ENCODE assay signal across 35 cellular contexts in genomic region chr15:90967206-90967605, GRCh38.
"Had no signal": no experiment of that assay in that cellular context is flagged by ENCODE, and none has a peak within 500 bp of the region (broad histone marks: within the 10 kb centered on the region; RNA-seq: fewer than 3 reads in every experiment).

No MANE protein-coding gene starts in this region.

- H3K4me3 ChIP-seq: adrenal gland, cardiac muscle cell, MG63, Peyer's patch had no signal

- H3K4me1 Mint-ChIP-seq: activated CD4-positive, alpha-beta memory T cell treated with anti-CD3 and anti-CD28 coated beads, Interleukin-2, amount 10 ng/mL, durations not matched to agents 7 days and 5 days; central memory CD8-positive, alpha-beta T cell had no signal

- ATAC-seq: activated T-cell treated with anti-CD3 and anti-CD28 coated beads, Interleukin-2, amount 50 U/mL, for 4 hours; PC-3; Right ventricle myocardium inferior had no signal

- DNase-seq: activated CD4-positive, alpha-beta memory T cell treated with anti-CD3 and anti-CD28 coated beads, Interleukin-2, amount 10 ng/mL, durations not matched to agents 7 days and 5 days; activated CD4-positive, alpha-beta T cell treated with anti-CD3 and anti-CD28 coated beads for 1 hour; activated CD4-positive, alpha-beta T cell treated with anti-CD3 and anti-CD28 coated beads for 48 hours; activated CD4-positive, CD25-positive, alpha-beta regulatory T cell; activated CD8-positive, alpha-beta memory T cell treated with anti-CD3 and anti-CD28 coated beads for 24 hours; activated gamma-delta T cell treated with Interleukin-2 at 50 U/mL for 16 hours; activated naive CD4-positive, alpha-beta T cell treated with anti-CD3 and anti-CD28 coated beads, Interleukin-2, amount 50 U/mL, for 16 hours; activated naive CD8-positive, alpha-beta T cell treated with anti-CD3 and anti-CD28 coated beads, Interleukin-2, amount 10 ng/mL, durations not matched to agents 7 days and 5 days; activated T-cell treated with anti-CD3 and anti-CD28 coated beads, Interleukin-2, amount 50 U/mL, for 4 hours; adrenal gland; anterior cingulate cortex; Kasumi-1; KG1; MG63; NCI-H1048; NCI-H1105 treated with DMSO at 0.1 percent for 48 hours; NCI-H1436 treated with DMSO at 0.1 percent for 48 hours; NCI-H1694 treated with DMSO at 0.1 percent for 48 hours; NCI-H2029; NCI-H345; NCI-H524 treated with DMSO at 0.1 percent for 48 hours; NCI-H748 treated with DMSO at 0.1 percent for 48 hours; NK-92 treated with Interleukin-12 subunit alpha and Interleukin-12 subunit beta, amount 100 ng/mL, for 24 hours; PC-3; Peyer's patch; RPMI8226; SIG-M5; SW 1271; T1000; WERI-Rb-1 had no signal

- H3K27me3 ChIP-seq: adrenal gland, cardiac muscle cell, MG63, Peyer's patch had no signal

- H3K4me1 ChIP-seq: adrenal gland, Peyer's patch had no signal

- H3K27ac ChIP-seq: adrenal gland, cardiac muscle cell, Peyer's patch, WERI-Rb-1 had no signal

- H3K27ac Mint-ChIP-seq: activated CD4-positive, alpha-beta memory T cell treated with anti-CD3 and anti-CD28 coated beads, Interleukin-2, amount 10 ng/mL, durations not matched to agents 7 days and 5 days; activated naive CD8-positive, alpha-beta T cell treated with anti-CD3 and anti-CD28 coated beads, Interleukin-2, amount 10 ng/mL, durations not matched to agents 7 days and 5 days; activated T-helper 1 cell treated with anti-CD3 and anti-CD28 coated beads, Interleukin-12 subunit alpha, Interleukin-12 subunit beta, Interleukin-2, Interleukin-4 antibody, amounts not matched to agents 30 ng/mL and 10 ng/mL and 1 ng/mL, durations not matched to agents 14 hours and 24 hours and 36 hours had no signal

- H3K9me3 Mint-ChIP-seq: activated CD4-positive, alpha-beta memory T cell treated with anti-CD3 and anti-CD28 coated beads, Interleukin-2, amount 10 ng/mL, durations not matched to agents 7 days and 5 days; activated naive CD8-positive, alpha-beta T cell treated with anti-CD3 and anti-CD28 coated beads, Interleukin-2, amount 10 ng/mL, durations not matched to agents 7 days and 5 days; activated T-cell treated with anti-CD3 and anti-CD28 coated beads, Interleukin-2, amount 50 U/mL, for 4 hours; activated T-helper 1 cell treated with anti-CD3 and anti-CD28 coated beads, Interleukin-12 subunit alpha, Interleukin-12 subunit beta, Interleukin-2, Interleukin-4 antibody, amounts not matched to agents 30 ng/mL and 10 ng/mL and 1 ng/mL, durations not matched to agents 14 hours and 24 hours and 36 hours; brain; central memory CD8-positive, alpha-beta T cell had no signal

- H3K27me3 Mint-ChIP-seq: activated CD4-positive, alpha-beta memory T cell treated with anti-CD3 and anti-CD28 coated beads, Interleukin-2, amount 10 ng/mL, durations not matched to agents 7 days and 5 days; activated naive CD8-positive, alpha-beta T cell treated with anti-CD3 and anti-CD28 coated beads, Interleukin-2, amount 10 ng/mL, durations not matched to agents 7 days and 5 days; central memory CD8-positive, alpha-beta T cell had no signal

- H3K4me3 Mint-ChIP-seq: activated CD4-positive, alpha-beta memory T cell treated with anti-CD3 and anti-CD28 coated beads, Interleukin-2, amount 10 ng/mL, durations not matched to agents 7 days and 5 days; activated naive CD8-positive, alpha-beta T cell treated with anti-CD3 and anti-CD28 coated beads, Interleukin-2, amount 10 ng/mL, durations not matched to agents 7 days and 5 days; activated T-cell treated with anti-CD3 and anti-CD28 coated beads, Interleukin-2, amount 50 U/mL, for 4 hours; activated T-helper 1 cell treated with anti-CD3 and anti-CD28 coated beads, Interleukin-12 subunit alpha, Interleukin-12 subunit beta, Interleukin-2, Interleukin-4 antibody, amounts not matched to agents 30 ng/mL and 10 ng/mL and 1 ng/mL, durations not matched to agents 14 hours and 24 hours and 36 hours; brain; central memory CD8-positive, alpha-beta T cell had no signal

- H3K9me3 ChIP-seq: adrenal gland, MG63, Peyer's patch had no signal
